ENCODE assay signal across 8 cellular contexts in the genomic region with DNA sequence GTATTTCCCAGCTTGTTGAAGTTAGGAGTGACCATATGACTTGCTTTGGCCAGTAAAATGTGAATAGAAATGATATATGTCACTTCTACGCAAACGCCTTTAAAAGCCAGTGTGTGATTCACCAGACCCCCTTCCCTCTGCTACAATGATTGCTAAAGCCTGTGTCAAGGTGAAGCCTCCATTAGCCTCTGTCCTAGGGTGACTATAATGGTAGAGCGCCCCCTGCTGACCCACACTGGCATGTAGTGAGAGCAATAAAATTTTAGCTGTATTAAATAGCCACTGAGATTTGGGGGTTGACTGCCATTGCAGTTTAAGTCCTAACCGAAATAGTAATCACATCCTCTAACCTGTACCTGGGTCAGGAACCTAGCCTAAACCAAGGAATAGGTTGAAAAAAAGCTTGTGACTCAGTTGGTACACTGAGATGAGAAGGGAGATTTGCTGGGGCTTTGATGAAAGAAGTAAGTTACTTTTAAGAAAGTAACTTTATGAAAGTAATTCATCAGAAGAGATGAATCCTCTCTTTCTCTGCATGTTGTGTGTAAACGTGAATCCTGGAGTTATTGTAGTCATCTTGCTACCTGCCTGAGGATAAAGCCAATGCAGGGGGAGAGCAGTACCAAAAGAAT. TPM values are rescaled to one million over a fixed set of nuclear protein-coding genes. Genes with fewer than 3 reads are reported as not detected.
DNase-seq lines count a peak whose midpoint lies in the region; ATAC-seq and TF ChIP-seq lines count a peak whose summit lies in the region.

No MANE protein-coding gene starts in this region.

- no peak overlapping the region for H2AFZ ChIP-seq in mammary epithelial cell (ENCODE audit: low read depth, low read length)

- H3K79me2 ChIP-seq in mammary epithelial cell (ENCODE audit: insufficient read depth, low read length): no peaks in the 10 kb centered on the region

- H3K4me3 ChIP-seq in WERI-Rb-1 (ENCODE audit: low read depth, low read length): no peak overlapping the region
- H3K4me3 ChIP-seq in mammary epithelial cell (replicated peaks in 1 of 3; ENCODE audit: insufficient read depth in 1 of 3, low read depth in 2 of 3, low read length in 3 of 3): no peak overlapping the region

- no peak overlapping the region for H3K9ac ChIP-seq in mammary epithelial cell (ENCODE audit: insufficient read depth, low read length)

- peak; percentile 94 for ATAC-seq in GM18502 (IDR thresholded peaks at IDR 0.05; ENCODE audit: poor library complexity, unreplicated experiment)
- ATAC-seq in HG02938 (IDR thresholded peaks at IDR 0.05; ENCODE audit: unreplicated experiment): peak; percentile 96
- no peak for ATAC-seq in left colon

- no peaks in the 10 kb centered on the region for H3K9me3 ChIP-seq in WERI-Rb-1 (ENCODE audit: severe bottlenecking)
- H3K9me3 ChIP-seq in mammary epithelial cell (replicated peaks; ENCODE audit: insufficient read depth, low read length): no peaks in the 10 kb centered on the region

- in situ Hi-C loops in mammary epithelial cell (cut with MboI; ENCODE audit: low sequenced_read_pairs in 2 of 2): loop anchor here (10.0 to 25.0 kb wide), 2 partner anchors 380 to 533 kb away; no protein-coding TSS in a partner anchor

- H3K27ac ChIP-seq in WERI-Rb-1 (no peak overlapping the region), mammary epithelial cell (ENCODE audit: insufficient read depth, low read depth, low read length) (no peak overlapping the region)

- H3K4me1 ChIP-seq in mammary epithelial cell (ENCODE audit: insufficient read depth, low read length): peaks cover 5% of the 10 kb centered on the region

- H3K36me3 ChIP-seq in WERI-Rb-1 (no peaks in the 10 kb centered on the region), mammary epithelial cell (ENCODE audit: insufficient read depth, low read length) (no peaks in the 10 kb centered on the region)

- H3K27me3 ChIP-seq in WERI-Rb-1 (ENCODE audit: insufficient read depth, low read depth, severe bottlenecking) (no peaks in the 10 kb centered on the region), mammary epithelial cell (ENCODE audit: insufficient read depth, low read length) (peaks cover 4% of the 10 kb centered on the region)

- CTCF ChIA-PET in mammary epithelial cell (lab: Charles Lee; ENCODE audit: low non-redundant PET): interaction anchor here (0.6 to 1.0 kb wide), 2 partner anchors 228 to 378 kb away, joined by 3 to 4 read pairs; no protein-coding TSS in a partner anchor

- dilution Hi-C loops in mammary epithelial cell (cut with HindIII; ENCODE audit: low sequenced_read_pairs): no loop called here

- DNase-seq in 8988T: peak; percentile 14
- peak; percentile 25 for DNase-seq in NCI-H1694 treated with DMSO at 0.1 percent for 48 hours (lab: John Stamatoyannopoulos, UW)
- peak; percentile 87 for DNase-seq in WERI-Rb-1
- DNase-seq in mammary epithelial cell: peak; percentile 50
- DNase-seq in left colon: peak; percentile 57 to 85
- DNase-seq in stimulated activated CD4-positive, alpha-beta T cell treated with anti-CD3 and anti-CD28 coated beads, Interleukin-4, amount 100 ng/mL, for 24 hours: peak; percentile 82

- no peak overlapping the region for H3K4me2 ChIP-seq in mammary epithelial cell (ENCODE audit: insufficient read depth, low read depth, low read length)

- TF ChIP-seq CTCF in WERI-Rb-1 (IDR thresholded peaks at IDR 0.05; ENCODE audit: low read depth, low read length) (peak; percentile 75), mammary epithelial cell (conservative IDR thresholded peaks at IDR 0.05 in 1 of 2, IDR thresholded peaks at IDR 0.05 in 1 of 2; ENCODE audit: extremely low read depth in 1 of 2, insufficient read depth in 1 of 2, low read depth in 1 of 2, low read length in 2 of 2) (peak; percentile 87)

- BruUV-seq in mammary epithelial cell (replicated peaks; lab: Mats Ljungman, UMichigan): no TSS peak

- no peaks in the 10 kb centered on the region for H4K20me1 ChIP-seq in mammary epithelial cell (ENCODE audit: insufficient read depth, low read length)

- intact Hi-C loops in mammary epithelial cell (cut with micrococcal nuclease): loop anchor here (1.0 to 5.0 kb wide), 4 partner anchors 172 to 553 kb away; no protein-coding TSS in a partner anchor
- intact Hi-C loops in left colon (cut with DNase I, micrococcal nuclease): loop anchor here (5.0 to 10.0 kb wide), 2 partner anchors 230 to 233 kb away; no protein-coding TSS in a partner anchor

- WGBS in mammary epithelial cell (ENCODE audit: low coverage, missing lambda C conversion rate): 0% methylated on average over 4 of the region's 5 CpGs

RNA-seq across cellular contexts. Expression of gene GTF2E1, which starts 52.6 kb away (rescaled TPM):
- total RNA-seq in mammary epithelial cell (10 to 100 TPM; 14.7 to 16.5 TPM), left colon (10 to 100 TPM; 11.9 to 14.5 TPM)
- polyA plus RNA-seq in mammary epithelial cell: 7.5 TPM
- 15.0 TPM for polyA minus RNA-seq in mammary epithelial cell

RNA-seq across cellular contexts. Expression of gene RABL3, which starts 52.8 kb away (rescaled TPM):
- total RNA-seq in mammary epithelial cell: 10 to 100 TPM; 14.5 to 21.4 TPM
- 5.0 TPM for polyA plus RNA-seq in mammary epithelial cell
- 15.2 TPM for polyA minus RNA-seq in mammary epithelial cell
- 10 to 100 TPM; 25.3 to 25.7 TPM for total RNA-seq in left colon

Comparison
In these comparisons a context has a peak if more than half of its experiments do, and no peak if none do; other contexts are left out.
1. DNase-seq: peak in every context shown above with its lines; median percentile 87 in WERI-Rb-1; 82 in stimulated activated CD4-positive, alpha-beta T cell treated with anti-CD3 and anti-CD28 coated beads, Interleukin-4, amount 100 ng/mL, for 24 hours; 71 in left colon; 50 in mammary epithelial cell; 25 in NCI-H1694 treated with DMSO at 0.1 percent for 48 hours; 14 in 8988T.